20 cellular contexts compared by ENCODE assay signal in the genomic region with DNA sequence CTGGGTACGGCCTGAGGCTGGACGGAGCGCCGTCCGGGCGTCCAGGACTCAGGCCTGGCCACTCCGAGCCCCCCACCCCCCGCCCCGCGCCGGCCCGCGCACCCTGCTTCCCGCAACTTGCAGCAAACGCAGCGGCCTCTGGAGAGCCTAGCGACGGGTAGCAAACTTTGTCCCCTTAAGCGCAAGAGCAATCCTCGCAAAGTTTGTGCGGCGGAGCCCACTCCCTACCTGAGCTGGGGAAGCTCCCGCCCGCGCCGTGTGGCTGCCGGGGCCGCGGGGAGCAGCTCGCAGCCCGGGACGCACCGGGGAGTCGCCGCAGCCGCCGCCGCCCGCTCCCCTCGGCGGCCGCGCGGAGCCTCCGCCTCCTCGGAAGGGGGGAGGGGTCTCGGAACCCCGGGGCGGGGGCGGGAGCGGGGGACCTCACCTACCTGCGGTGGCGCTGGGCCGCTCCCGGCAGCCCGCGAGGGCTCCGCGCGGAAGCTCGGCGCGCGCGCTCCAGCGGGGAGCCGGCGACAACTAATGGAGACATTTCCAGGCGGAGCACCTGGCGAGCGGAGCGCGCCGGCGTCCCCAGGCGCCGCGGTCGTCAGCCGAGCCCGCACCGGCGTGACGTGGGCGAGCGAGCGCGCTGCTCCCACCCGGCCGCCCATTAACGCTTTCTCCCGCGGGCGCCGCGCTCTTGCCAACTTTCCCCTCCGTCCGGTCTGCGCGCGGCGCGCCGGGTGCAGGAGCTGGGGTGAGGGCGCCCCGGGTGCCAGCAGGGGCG. TPM values are rescaled to one million over a fixed set of nuclear protein-coding genes. Genes with fewer than 3 reads are reported as not detected.
A peak's percentile ranks its signal among the peaks of the same experiment; 100 is the strongest.
DNase-seq lines count a peak whose midpoint lies in the region; ATAC-seq and TF ChIP-seq lines count a peak whose summit lies in the region.
"Had no signal": no experiment of that assay in that cellular context is flagged by ENCODE, and none has a peak within 500 bp of the region (broad histone marks: within the 10 kb centered on the region; RNA-seq: fewer than 3 reads in every experiment).

No MANE protein-coding gene starts in this region.

- no peaks in the 10 kb centered on the region for H3F3A ChIP-seq in neural progenitor cell (ENCODE audit: low read depth)

- no peaks in the 10 kb centered on the region for H3K36me3 ChIP-seq in ACC112 (ENCODE audit: insufficient read depth, low read length)
- H3K36me3 ChIP-seq in NT2/D1 (ENCODE audit: insufficient read depth, insufficient read length, low read length), result no peaks in the 10 kb centered on the region
- no peaks in the 10 kb centered on the region for H3K36me3 ChIP-seq in heart left ventricle
- no peaks in the 10 kb centered on the region for H3K36me3 ChIP-seq in neural progenitor cell
- H3K36me3 ChIP-seq in CD4-positive, alpha-beta memory T cell (ENCODE audit: insufficient read depth, low read length), result no peaks in the 10 kb centered on the region
- H3K36me3 ChIP-seq: gastroesophageal sphincter, right lobe of liver had no signal

- intact Hi-C loops in heart left ventricle (cut with DNase I), result loop anchor here in 7 of 10 donors (2.0 to 10.0 kb wide), 8 partner anchors 45 to 128 kb away; partner anchors contain the start of gene NDUFS6 (in 5 of the 7)
- intact Hi-C loops in CD4-positive, alpha-beta memory T cell (cut with micrococcal nuclease), result no loop called here
- intact Hi-C loops in activated T-helper 1 cell treated with anti-CD3 and anti-CD28 coated beads, Interleukin-12 subunit alpha, Interleukin-12 subunit beta, Interleukin-2, Interleukin-4 antibody, amounts not matched to agents 30 ng/mL and 10 ng/mL and 1 ng/mL, durations not matched to agents 14 hours and 24 hours and 36 hours (cut with micrococcal nuclease), result loop anchor here (5.0 kb wide), 1 partner anchor 1710 kb away; the partner anchor contains the start of gene IRX1

- CTCF ChIA-PET in CD4-positive, alpha-beta memory T cell (lab: Charles Lee; ENCODE audit: partially characterized antibody), result no interaction called here

- H3K4me3 ChIP-seq in ACC112 (ENCODE audit: low read depth, low read length) (peak overlapping the region; percentile 16; the same call in 1 of the 2 replicates), NT2/D1 (ENCODE audit: insufficient read length, low read depth) (peak overlapping the region; percentile 46), heart left ventricle (peak overlapping the region; percentile 35 to 69 (median 54)), neural progenitor cell (peak overlapping the region; percentile 50)
- H3K4me3 ChIP-seq in CD4-positive, alpha-beta memory T cell (ENCODE audit: low read length in 2 of 2), result no peak overlapping the region
- H3K4me3 ChIP-seq: gastroesophageal sphincter, K562, right lobe of liver had no signal

- H3K36me3 Mint-ChIP-seq in neural progenitor cell, result no peaks in the 10 kb centered on the region
- H3K36me3 Mint-ChIP-seq in CD4-positive, alpha-beta memory T cell, result no peaks in the 10 kb centered on the region
- H3K36me3 Mint-ChIP-seq in activated T-helper 1 cell treated with anti-CD3 and anti-CD28 coated beads, Interleukin-12 subunit alpha, Interleukin-12 subunit beta, Interleukin-2, Interleukin-4 antibody, amounts not matched to agents 30 ng/mL and 10 ng/mL and 1 ng/mL, durations not matched to agents 14 hours and 24 hours and 36 hours (ENCODE audit: low read depth), result no peaks in the 10 kb centered on the region
- H3K36me3 Mint-ChIP-seq: activated naive CD4-positive, alpha-beta T cell treated with anti-CD3 and anti-CD28 coated beads, Interleukin-2, amount 10 ng/mL, durations not matched to agents 7 days and 5 days; brain; stimulated activated memory B cell treated with anti-CD40 and anti-IgM and Interleukin-4, amounts not matched to agents 10 μg/mL and 1 μg/mL and 100 μg/mL, for 72 hours had no signal

- peak overlapping the region; percentile 87 for H3K4me2 ChIP-seq in neural progenitor cell

- H3K4me3 Mint-ChIP-seq in neural progenitor cell, result no peak overlapping the region
- no peak overlapping the region for H3K4me3 Mint-ChIP-seq in CD4-positive, alpha-beta memory T cell
- no peak overlapping the region for H3K4me3 Mint-ChIP-seq in activated T-helper 1 cell treated with anti-CD3 and anti-CD28 coated beads, Interleukin-12 subunit alpha, Interleukin-12 subunit beta, Interleukin-2, Interleukin-4 antibody, amounts not matched to agents 30 ng/mL and 10 ng/mL and 1 ng/mL, durations not matched to agents 14 hours and 24 hours and 36 hours
- H3K4me3 Mint-ChIP-seq: activated B cell treated with CpG ODN at 0.5 μM for 24 hours; activated naive CD4-positive, alpha-beta T cell treated with anti-CD3 and anti-CD28 coated beads, Interleukin-2, amount 10 ng/mL, durations not matched to agents 7 days and 5 days; stimulated activated memory B cell treated with anti-CD40 and anti-IgM and Interleukin-4, amounts not matched to agents 10 μg/mL and 1 μg/mL and 100 μg/mL, for 72 hours had no signal

- ATAC-seq in heart left ventricle (peak in 2 of 4 donors; percentile 32 to 41), HG02973 (IDR thresholded peaks at IDR 0.05; ENCODE audit: unreplicated experiment) (no peak)
- ATAC-seq: gastroesophageal sphincter; K562; right lobe of liver; stimulated activated memory B cell treated with anti-CD40 and anti-IgM and Interleukin-4, amounts not matched to agents 10 μg/mL and 1 μg/mL and 100 μg/mL, for 72 hours had no signal

- no peak overlapping the region for H3K27ac ChIP-seq in ACC112 (ENCODE audit: low read depth, low read length)
- H3K27ac ChIP-seq in heart left ventricle, result peak overlapping the region in 11 of 12 donors; percentile 32 to 87 (median 73)
- no peak overlapping the region for H3K27ac ChIP-seq in neural progenitor cell
- H3K27ac ChIP-seq in CD4-positive, alpha-beta memory T cell (ENCODE audit: low read depth, low read length), result no peak overlapping the region
- H3K27ac ChIP-seq: gastroesophageal sphincter, right lobe of liver had no signal

- H3K27me3 ChIP-seq in ACC112 (ENCODE audit: insufficient read depth, low read length) (peaks cover 83% of the 10 kb centered on the region), NT2/D1 (ENCODE audit: insufficient read depth, insufficient read length) (peaks cover 78% of the 10 kb centered on the region), heart left ventricle (peaks cover 14 to 87% (median 39%) of the 10 kb centered on the region in 9 donors), neural progenitor cell (peaks cover 100% of the 10 kb centered on the region)
- H3K27me3 ChIP-seq in CD4-positive, alpha-beta memory T cell (ENCODE audit: insufficient read depth, low read length), result peaks cover 4% of the 10 kb centered on the region

- WGBS in heart left ventricle, 4 donors, result 0 to 1% (median 1%) methylated on average over 5 to 107 of the region's 107 CpGs

- H3K79me2 ChIP-seq in ACC112 (ENCODE audit: control insufficient read depth, insufficient read depth, low read length, unreplicated experiment) (no peaks in the 10 kb centered on the region), neural progenitor cell (ENCODE audit: low read depth) (no peaks in the 10 kb centered on the region)

- H3K27ac Mint-ChIP-seq in neural progenitor cell, result no peak overlapping the region
- no peak overlapping the region for H3K27ac Mint-ChIP-seq in CD4-positive, alpha-beta memory T cell
- no peak overlapping the region for H3K27ac Mint-ChIP-seq in activated T-helper 1 cell treated with anti-CD3 and anti-CD28 coated beads, Interleukin-12 subunit alpha, Interleukin-12 subunit beta, Interleukin-2, Interleukin-4 antibody, amounts not matched to agents 30 ng/mL and 10 ng/mL and 1 ng/mL, durations not matched to agents 14 hours and 24 hours and 36 hours
- H3K27ac Mint-ChIP-seq: activated B cell treated with CpG ODN at 0.5 μM for 24 hours; activated naive CD4-positive, alpha-beta T cell treated with anti-CD3 and anti-CD28 coated beads, Interleukin-2, amount 10 ng/mL, durations not matched to agents 7 days and 5 days; brain; stimulated activated memory B cell treated with anti-CD40 and anti-IgM and Interleukin-4, amounts not matched to agents 10 μg/mL and 1 μg/mL and 100 μg/mL, for 72 hours had no signal

- TF ChIP-seq CTCF in heart left ventricle (IDR thresholded peaks at IDR 0.05) (peak in 3 of 12 donors; percentile 8 to 13 (median 11)), neural progenitor cell (IDR thresholded peaks at IDR 0.05) (peak; percentile 17)

- H2AFZ ChIP-seq in ACC112 (ENCODE audit: low read length, unreplicated experiment), result no peak overlapping the region
- no peak overlapping the region for H2AFZ ChIP-seq in neural progenitor cell (replicated peaks)

- peaks cover 20% of the 10 kb centered on the region for H3K4me1 Mint-ChIP-seq in neural progenitor cell
- H3K4me1 Mint-ChIP-seq in CD4-positive, alpha-beta memory T cell, result peaks cover 3 to 11% (median 7%) of the 10 kb centered on the region in 4 donors
- H3K4me1 Mint-ChIP-seq in activated T-helper 1 cell treated with anti-CD3 and anti-CD28 coated beads, Interleukin-12 subunit alpha, Interleukin-12 subunit beta, Interleukin-2, Interleukin-4 antibody, amounts not matched to agents 30 ng/mL and 10 ng/mL and 1 ng/mL, durations not matched to agents 14 hours and 24 hours and 36 hours (ENCODE audit: low read depth), result no peaks in the 10 kb centered on the region

- POLR2A ChIA-PET in CD4-positive, alpha-beta memory T cell (lab: Charles Lee; ENCODE audit: partially characterized antibody), result no interaction called here

- H3K9ac ChIP-seq in NT2/D1 (ENCODE audit: insufficient read length, low read depth), result peak overlapping the region; percentile 64
- no peak overlapping the region for H3K9ac ChIP-seq in neural progenitor cell

- H3K27me3 Mint-ChIP-seq in neural progenitor cell (ENCODE audit: insufficient read depth, low read depth), result peaks cover 47% of the 10 kb centered on the region
- H3K27me3 Mint-ChIP-seq in CD4-positive, alpha-beta memory T cell, result peaks cover 28% of the 10 kb centered on the region in 2 donors
- H3K27me3 Mint-ChIP-seq in activated T-helper 1 cell treated with anti-CD3 and anti-CD28 coated beads, Interleukin-12 subunit alpha, Interleukin-12 subunit beta, Interleukin-2, Interleukin-4 antibody, amounts not matched to agents 30 ng/mL and 10 ng/mL and 1 ng/mL, durations not matched to agents 14 hours and 24 hours and 36 hours (ENCODE audit: insufficient read depth), result peaks cover 25% of the 10 kb centered on the region

- H3K9me3 ChIP-seq in NT2/D1 (ENCODE audit: insufficient read depth, low read length) (peaks cover 3% of the 10 kb centered on the region; the same call in 1 of the 2 replicates), heart left ventricle (no peaks in the 10 kb centered on the region), neural progenitor cell (ENCODE audit: low read depth) (no peaks in the 10 kb centered on the region)
- no peaks in the 10 kb centered on the region for H3K9me3 ChIP-seq in CD4-positive, alpha-beta memory T cell (ENCODE audit: control insufficient read depth in 1 of 2, low read length in 2 of 2)
- H3K9me3 ChIP-seq: gastroesophageal sphincter, right lobe of liver had no signal

- no peak for DNase-seq in NT2/D1 (ENCODE audit: low read depth, low spot score)
- DNase-seq in heart left ventricle, result peak in 3 of 5 donors; percentile 49 to 62 (median 49)
- DNase-seq in neural progenitor cell (ENCODE audit: low spot score), result peak; percentile 57
- DNase-seq in NCI-H146 (lab: John Stamatoyannopoulos, UW), result no peak
- DNase-seq in CD4-positive, alpha-beta memory T cell, result no peak
- DNase-seq in activated T-helper 1 cell treated with anti-CD3 and anti-CD28 coated beads, Interleukin-12 subunit alpha, Interleukin-12 subunit beta, Interleukin-2, Interleukin-4 antibody, amounts not matched to agents 30 ng/mL and 10 ng/mL and 1 ng/mL, durations not matched to agents 14 hours and 24 hours and 36 hours (ENCODE audit: low spot score), result no peak
- DNase-seq: activated B cell treated with CpG ODN at 0.5 μM for 24 hours; activated naive CD4-positive, alpha-beta T cell treated with anti-CD3 and anti-CD28 coated beads, Interleukin-2, amount 10 ng/mL, durations not matched to agents 7 days and 5 days; COR-L47; effector CD8-positive, alpha-beta T cell; GOT3; NCI-H1417 treated with DMSO at 0.1 percent for 48 hours; NCI-H446 treated with DMSO at 0.1 percent for 48 hours had no signal

- TF ChIP-seq POLR2A in heart left ventricle (IDR thresholded peaks at IDR 0.05), result peak in 1 of 2 donors; percentile 22

- peaks cover 66% of the 10 kb centered on the region for H4K20me1 ChIP-seq in neural progenitor cell (ENCODE audit: low read depth)

- H3K4me1 ChIP-seq in ACC112 (ENCODE audit: control insufficient read depth, insufficient read depth, low read length, unreplicated experiment) (no peaks in the 10 kb centered on the region), NT2/D1 (ENCODE audit: insufficient read depth, insufficient read length) (peaks cover 10% of the 10 kb centered on the region), heart left ventricle (peaks cover 0 to 59% (median 16%) of the 10 kb centered on the region in 12 donors), neural progenitor cell (peaks cover 22% of the 10 kb centered on the region)
- no peaks in the 10 kb centered on the region for H3K4me1 ChIP-seq in CD4-positive, alpha-beta memory T cell (ENCODE audit: insufficient read depth, low read length)

- peaks cover 4% of the 10 kb centered on the region for H3K9me3 Mint-ChIP-seq in neural progenitor cell
- peaks cover 0 to 2% (median 0%) of the 10 kb centered on the region in 8 donors for H3K9me3 Mint-ChIP-seq in CD4-positive, alpha-beta memory T cell
- H3K9me3 Mint-ChIP-seq in activated T-helper 1 cell treated with anti-CD3 and anti-CD28 coated beads, Interleukin-12 subunit alpha, Interleukin-12 subunit beta, Interleukin-2, Interleukin-4 antibody, amounts not matched to agents 30 ng/mL and 10 ng/mL and 1 ng/mL, durations not matched to agents 14 hours and 24 hours and 36 hours, result no peaks in the 10 kb centered on the region
- H3K9me3 Mint-ChIP-seq: activated B cell treated with CpG ODN at 0.5 μM for 24 hours; activated naive CD4-positive, alpha-beta T cell treated with anti-CD3 and anti-CD28 coated beads, Interleukin-2, amount 10 ng/mL, durations not matched to agents 7 days and 5 days; stimulated activated memory B cell treated with anti-CD40 and anti-IgM and Interleukin-4, amounts not matched to agents 10 μg/mL and 1 μg/mL and 100 μg/mL, for 72 hours had no signal

RNA-seq across cellular contexts. Expression of gene IRX4, which starts 4.1 kb away (rescaled TPM):
- total RNA-seq in heart left ventricle, result 10 to 100 TPM in 8 of 9 donors, 1 to 10 TPM in 1; 8.6 to 32.3 (median 17.4) TPM
- 10 to 100 TPM in 1 of 2 donors, 1 to 10 TPM in 1; 9.7 to 13.1 TPM for polyA plus RNA-seq in heart left ventricle
- not detected in 2 replicates for total RNA-seq in neural progenitor cell (ENCODE audit: low replicate concordance)
- not detected for total RNA-seq in CD4-positive, alpha-beta memory T cell
- not detected for polyA plus RNA-seq in CD4-positive, alpha-beta memory T cell
- total RNA-seq in activated T-helper 1 cell treated with anti-CD3 and anti-CD28 coated beads, Interleukin-12 subunit alpha, Interleukin-12 subunit beta, Interleukin-2, Interleukin-4 antibody, amounts not matched to agents 30 ng/mL and 10 ng/mL and 1 ng/mL, durations not matched to agents 14 hours and 24 hours and 36 hours, result not detected in 2 replicates
- total RNA-seq: activated B cell treated with CpG ODN at 0.5 μM for 24 hours, K562, right lobe of liver had no signal
- polyA plus RNA-seq: K562 had no signal

Comparison
In these comparisons a context has a peak if more than half of its experiments do, and no peak if none do; other contexts are left out.
1. H3K27ac ChIP-seq: peak in heart left ventricle (11 of 12); none in ACC112 (single experiment), neural progenitor cell (single experiment) and CD4-positive, alpha-beta memory T cell (single experiment).
2. H3K4me3 ChIP-seq: peak in ACC112 (single experiment), NT2/D1 (single experiment), heart left ventricle (12 of 12) and neural progenitor cell (single experiment); none in CD4-positive, alpha-beta memory T cell (0 of 2).
3. DNase-seq: peak in heart left ventricle (3 of 5) and neural progenitor cell (single experiment); none in NT2/D1 (single experiment), NCI-H146 (single experiment), CD4-positive, alpha-beta memory T cell (0 of 5) and activated T-helper 1 cell treated with anti-CD3 and anti-CD28 coated beads, Interleukin-12 subunit alpha, Interleukin-12 subunit beta, Interleukin-2, Interleukin-4 antibody, amounts not matched to agents 30 ng/mL and 10 ng/mL and 1 ng/mL, durations not matched to agents 14 hours and 24 hours and 36 hours (single experiment).